ENCODE assay signal across 18 cellular contexts in the genomic region with DNA sequence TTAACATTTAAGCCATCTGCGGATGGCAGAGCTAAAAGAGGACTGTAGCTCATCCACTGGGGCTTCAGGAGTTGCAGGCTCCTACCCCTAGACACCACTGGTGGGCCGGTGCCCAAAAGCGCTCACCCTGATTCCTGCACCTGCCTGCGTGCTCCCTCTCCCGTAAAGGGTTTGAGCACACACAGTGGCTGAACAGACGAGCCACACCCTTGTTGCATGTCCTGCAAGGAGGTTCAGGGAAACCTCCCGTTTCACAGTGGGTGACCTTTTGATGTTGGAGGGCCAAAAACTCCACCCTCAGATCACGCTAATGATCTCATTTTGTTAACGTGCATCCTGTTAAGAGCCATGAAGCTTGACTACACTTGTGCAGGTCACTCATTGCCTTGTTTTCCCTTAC. TPM values are rescaled to one million over a fixed set of nuclear protein-coding genes. Genes with fewer than 3 reads are reported as not detected.
DNase-seq lines count a peak whose midpoint lies in the region; ATAC-seq, FAIRE-seq and TF ChIP-seq lines count a peak whose summit lies in the region.
"Had no signal": no experiment of that assay in that cellular context is flagged by ENCODE, and none has a peak within 500 bp of the region (broad histone marks: within the 10 kb centered on the region; RNA-seq: fewer than 3 reads in every experiment).

No MANE protein-coding gene starts in this region.

- H3K27me3 Mint-ChIP-seq in CD4-positive, CD25-positive, alpha-beta regulatory T cell, result no peaks in the 10 kb centered on the region
- H3K27me3 Mint-ChIP-seq in osteocyte (ENCODE audit: unreplicated experiment), result peaks cover 13% of the 10 kb centered on the region
- H3K27me3 Mint-ChIP-seq: stimulated activated naive CD8-positive, alpha-beta T cell treated with anti-CD3 and anti-CD28 coated beads, Interleukin-15, Interleukin-2, amounts not matched to agents 100 ng/mL and 50 ng/mL, for 24 hours had no signal

- TF ChIP-seq CTCF in esophagus muscularis mucosa (IDR thresholded peaks at IDR 0.05) (no peak), osteocyte (IDR thresholded peaks at IDR 0.05) (no peak), hepatocyte (IDR thresholded peaks at IDR 0.05; ENCODE audit: poor library complexity) (no peak)

- peak; percentile 86 for FAIRE-seq in GM12892 (lab: Jason Lieb, UNC)

- no peaks in the 10 kb centered on the region for H3K36me3 ChIP-seq in CD4-positive, CD25-positive, alpha-beta regulatory T cell (ENCODE audit: control insufficient read depth, insufficient read depth, low read length)
- H3K36me3 ChIP-seq in esophagus muscularis mucosa (no peaks in the 10 kb centered on the region), hepatocyte (replicated peaks; ENCODE audit: insufficient read depth, low read depth) (no peaks in the 10 kb centered on the region)
- H3K36me3 ChIP-seq: cardiac muscle cell, uterus had no signal

- peaks cover 24 to 64% (median 38%) of the 10 kb centered on the region in 4 donors for H3K4me1 Mint-ChIP-seq in CD4-positive, CD25-positive, alpha-beta regulatory T cell
- no peaks in the 10 kb centered on the region for H3K4me1 Mint-ChIP-seq in osteocyte (ENCODE audit: unreplicated experiment)

- no peak overlapping the region for H3K4me3 ChIP-seq in CD4-positive, CD25-positive, alpha-beta regulatory T cell (ENCODE audit: low read depth, low read length)
- no peak overlapping the region for H3K4me3 ChIP-seq in esophagus muscularis mucosa
- no peak overlapping the region for H3K4me3 ChIP-seq in hepatocyte
- H3K4me3 ChIP-seq: cardiac muscle cell, smooth muscle cell, uterus had no signal

- intact Hi-C loops in esophagus muscularis mucosa (cut with DNase I), result no loop called here

- H4K20me1 ChIP-seq in hepatocyte (ENCODE audit: insufficient read depth, poor library complexity, severe bottlenecking), result no peaks in the 10 kb centered on the region

- H3K4me3 Mint-ChIP-seq in CD4-positive, CD25-positive, alpha-beta regulatory T cell, result no peak overlapping the region
- H3K4me3 Mint-ChIP-seq in osteocyte (ENCODE audit: unreplicated experiment), result no peak overlapping the region
- H3K4me3 Mint-ChIP-seq: stimulated activated naive CD8-positive, alpha-beta T cell treated with anti-CD3 and anti-CD28 coated beads, Interleukin-15, Interleukin-2, amounts not matched to agents 100 ng/mL and 50 ng/mL, for 24 hours had no signal

- no peak for TF ChIP-seq POLR2A in GM12892 (IDR thresholded peaks at IDR 0.05; ENCODE audit: low read depth, low read length)
- no peak for TF ChIP-seq POLR2A in esophagus muscularis mucosa (IDR thresholded peaks at IDR 0.05; ENCODE audit: low read depth)

- TF ChIP-seq EP300 in esophagus muscularis mucosa (IDR thresholded peaks at IDR 0.05), result no peak

- no peaks in the 10 kb centered on the region for H3K9me3 ChIP-seq in CD4-positive, CD25-positive, alpha-beta regulatory T cell (ENCODE audit: control insufficient read depth in 2 of 2, low read length in 2 of 2)
- H3K9me3 ChIP-seq in esophagus muscularis mucosa (no peaks in the 10 kb centered on the region), hepatocyte (ENCODE audit: low read depth) (no peaks in the 10 kb centered on the region)
- H3K9me3 ChIP-seq: uterus had no signal

- no peak overlapping the region for H3K27ac ChIP-seq in CD4-positive, CD25-positive, alpha-beta regulatory T cell (ENCODE audit: insufficient read depth, low read length, poor library complexity, severe bottlenecking)
- H3K27ac ChIP-seq in esophagus muscularis mucosa (replicated peaks in 1 of 4), result peak overlapping the region in 3 of 4 donors; percentile 2 to 48 (median 4)
- no peak overlapping the region for H3K27ac ChIP-seq in hepatocyte
- H3K27ac ChIP-seq: cardiac muscle cell had no signal

- no peak for DNase-seq in CD4-positive, CD25-positive, alpha-beta regulatory T cell
- DNase-seq in GM12892 (ENCODE audit: insufficient read length) (no peak), NCI-H748 treated with DMSO at 0.1 percent for 48 hours (lab: John Stamatoyannopoulos, UW) (peak; percentile 13), esophagus muscularis mucosa (ENCODE audit: extremely low spot score) (no peak), nucleus accumbens (lab: John Stamatoyannopoulos, UW) (no peak), osteocyte (ENCODE audit: extremely low spot score, unreplicated experiment) (no peak), NCI-H82 (lab: John Stamatoyannopoulos, UW) (no peak), hepatocyte (ENCODE audit: low spot score) (no peak)
- DNase-seq: effector CD4-positive, alpha-beta T cell; HCEC 1CT; IMR-90; NCI-H1092; NCI-H2227 treated with DMSO at 0.1 percent for 48 hours; SHP77; uterus had no signal

- no peaks in the 10 kb centered on the region for H3K27me3 ChIP-seq in CD4-positive, CD25-positive, alpha-beta regulatory T cell (ENCODE audit: control insufficient read depth, insufficient read depth, low read length)
- H3K27me3 ChIP-seq in esophagus muscularis mucosa (no peaks in the 10 kb centered on the region), hepatocyte (no peaks in the 10 kb centered on the region)
- H3K27me3 ChIP-seq: cardiac muscle cell, uterus had no signal

- H3K36me3 Mint-ChIP-seq in CD4-positive, CD25-positive, alpha-beta regulatory T cell, result no peaks in the 10 kb centered on the region
- no peaks in the 10 kb centered on the region for H3K36me3 Mint-ChIP-seq in osteocyte (ENCODE audit: unreplicated experiment)

- no peaks in the 10 kb centered on the region for H3K9me2 ChIP-seq in hepatocyte (replicated peaks; ENCODE audit: insufficient read depth)

- H2AFZ ChIP-seq in hepatocyte, result no peak overlapping the region

- no peaks in the 10 kb centered on the region for H3K9me3 Mint-ChIP-seq in CD4-positive, CD25-positive, alpha-beta regulatory T cell
- H3K9me3 Mint-ChIP-seq in osteocyte (ENCODE audit: unreplicated experiment), result no peaks in the 10 kb centered on the region
- H3K9me3 Mint-ChIP-seq: stimulated activated naive CD8-positive, alpha-beta T cell treated with anti-CD3 and anti-CD28 coated beads, Interleukin-15, Interleukin-2, amounts not matched to agents 100 ng/mL and 50 ng/mL, for 24 hours had no signal

- no peak overlapping the region for H3K4me2 ChIP-seq in hepatocyte
- H3K4me2 ChIP-seq: smooth muscle cell had no signal

- ATAC-seq in CD4-positive, CD25-positive, alpha-beta regulatory T cell (ENCODE audit: low read depth in 2 of 2), result no peak

- H3K79me2 ChIP-seq in hepatocyte, result no peaks in the 10 kb centered on the region

- WGBS in esophagus muscularis mucosa, result 86% methylated on average over 9 of the region's 9 CpGs
- WGBS in hepatocyte (ENCODE audit: low lambda C conversion rate, missing lambda C conversion rate), result 86% methylated on average over 9 of the region's 9 CpGs

- H3K4me1 ChIP-seq in CD4-positive, CD25-positive, alpha-beta regulatory T cell (ENCODE audit: control insufficient read depth, insufficient read depth, low read length, poor library complexity, severe bottlenecking), result peaks cover 21% of the 10 kb centered on the region
- H3K4me1 ChIP-seq in esophagus muscularis mucosa, result peaks cover 41 to 75% (median 73%) of the 10 kb centered on the region in 4 donors
- peaks cover 17% of the 10 kb centered on the region for H3K4me1 ChIP-seq in hepatocyte (ENCODE audit: insufficient read depth)
- H3K4me1 ChIP-seq: uterus had no signal

- peak overlapping the region; percentile 51 to 97 (median 96) for H3K27ac Mint-ChIP-seq in CD4-positive, CD25-positive, alpha-beta regulatory T cell
- no peak overlapping the region for H3K27ac Mint-ChIP-seq in osteocyte (ENCODE audit: unreplicated experiment)
- H3K27ac Mint-ChIP-seq: stimulated activated naive CD8-positive, alpha-beta T cell treated with anti-CD3 and anti-CD28 coated beads, Interleukin-15, Interleukin-2, amounts not matched to agents 100 ng/mL and 50 ng/mL, for 24 hours had no signal

RNA-seq across cellular contexts. Expression of a gene that starts 37.9 kb away (rescaled TPM):
- total RNA-seq in CD4-positive, CD25-positive, alpha-beta regulatory T cell, result 37.8 TPM
- polyA plus RNA-seq in CD4-positive, CD25-positive, alpha-beta regulatory T cell, result 10 to 100 TPM; 56.7 to 80.7 (median 69.8) TPM
- polyA plus RNA-seq in GM12892 (2012; ENCODE audit: missing spikeins), result 29.0 TPM
- total RNA-seq in esophagus muscularis mucosa (100 to 1,000 TPM in 1 of 4 donors, 10 to 100 TPM in 3; 83.6 to 135 (median 90.8) TPM), osteocyte (80.9 and 85.4 TPM in 2 replicates), hepatocyte (94.2 and 103 TPM in 2 replicates)
- 96.9 and 110 TPM in 2 replicates for polyA plus RNA-seq in hepatocyte

Comparison
In these comparisons a context has a peak if more than half of its experiments do, and no peak if none do; other contexts are left out.
1. H3K27ac ChIP-seq: peak in esophagus muscularis mucosa (3 of 4); none in CD4-positive, CD25-positive, alpha-beta regulatory T cell (single experiment) and hepatocyte (single experiment).